21 cellular contexts compared by ENCODE assay signal in genomic region chr3:144257381-144257780, GRCh38.
DNase-seq lines count a peak whose midpoint lies in the region; FAIRE-seq and TF ChIP-seq lines count a peak whose summit lies in the region.
"Had no signal": no experiment of that assay in that cellular context is flagged by ENCODE, and none has a peak within 500 bp of the region (broad histone marks: within the 10 kb centered on the region; RNA-seq: fewer than 3 reads in every experiment).

No MANE protein-coding gene starts in this region.

- BruUV-seq in A673 (replicated peaks; lab: Mats Ljungman, UMichigan) = no TSS peak

- DNase-seq in A172 (ENCODE audit: low spot score) (peak; percentile 4), astrocyte (ENCODE audit: low read depth) (peak; percentile 25), fibroblast of lung (ENCODE audit: low read depth in 2 of 2) (peak in 1 of 2 donors; percentile 41), esophagus squamous epithelium (lab: John Stamatoyannopoulos, UW) (no peak), A673 (ENCODE audit: low spot score) (no peak)
- DNase-seq in activated naive CD4-positive, alpha-beta T cell treated with Interleukin-2 at 50 U/mL for 16 hours = no peak
- DNase-seq in activated CD8-positive, alpha-beta memory T cell treated with anti-CD3 and anti-CD28 coated beads, Interleukin-2, amount 50 U/mL, for 4 hours = no peak
- DNase-seq: 8988T; AML-193; CD4-positive, alpha-beta memory T cell; DMS153; DMS79 treated with DMSO at 0.1 percent for 48 hours; GF-D8; GOT3; H7; HFFc6 had no signal

- H3K27me3 ChIP-seq in KMS-11 (ENCODE audit: insufficient read depth, low read depth) (no peaks in the 10 kb centered on the region), astrocyte (ENCODE audit: insufficient read depth, low read length) (no peaks in the 10 kb centered on the region), fibroblast of lung (ENCODE audit: control insufficient read depth, insufficient read depth, low read length) (no peaks in the 10 kb centered on the region), esophagus squamous epithelium (no peaks in the 10 kb centered on the region), A673 (replicated peaks; ENCODE audit: insufficient read depth, low read depth, low read length, poor library complexity) (no peaks in the 10 kb centered on the region)

- no peak overlapping the region for H3K9ac ChIP-seq in KMS-11
- no peak overlapping the region for H3K9ac ChIP-seq in astrocyte (ENCODE audit: low read length)
- no peak overlapping the region for H3K9ac ChIP-seq in fibroblast of lung (ENCODE audit: insufficient read depth, low read length)
- H3K9ac ChIP-seq: BLaER1 had no signal

- TF ChIP-seq CTCF in KMS-11 (conservative IDR thresholded peaks at IDR 0.05; ENCODE audit: low read depth, low read length) (no peak), astrocyte (IDR thresholded peaks at IDR 0.05; ENCODE audit: insufficient read depth, low read depth, low read length) (no peak), fibroblast of lung (conservative IDR thresholded peaks at IDR 0.05 in 1 of 2, IDR thresholded peaks at IDR 0.05 in 1 of 2; ENCODE audit: low read depth in 1 of 2, low read length in 2 of 2) (no peak), esophagus squamous epithelium (IDR thresholded peaks at IDR 0.05) (no peak), A673 (conservative IDR thresholded peaks at IDR 0.05; ENCODE audit: low read depth, low read length) (no peak)

- H3K27ac Mint-ChIP-seq in astrocyte (ENCODE audit: unreplicated experiment) = no peak overlapping the region
- H3K27ac Mint-ChIP-seq: CD14-positive monocyte; CD4-positive, alpha-beta memory T cell; HFFc6 had no signal

- H3K4me3 ChIP-seq in KMS-11 (IDR thresholded peaks at IDR 0.05; ENCODE audit: insufficient read depth, low read depth, low read length) (no peak overlapping the region), astrocyte (ENCODE audit: insufficient read depth, low read depth, low read length) (no peak overlapping the region), fibroblast of lung (replicated peaks in 1 of 4; ENCODE audit: control extremely low read depth in 1 of 4, insufficient read depth in 1 of 4, low read depth in 3 of 4, low read length in 4 of 4) (no peak overlapping the region), esophagus squamous epithelium (no peak overlapping the region), A673 (ENCODE audit: low read depth, low read length, poor library complexity, severe bottlenecking) (no peak overlapping the region)
- H3K4me3 ChIP-seq: BLaER1 had no signal

- WGBS in esophagus squamous epithelium, 2 donors = 51 to 58% methylated on average over 2 of the region's 2 CpGs

- H3K36me3 Mint-ChIP-seq in astrocyte (ENCODE audit: low read depth, unreplicated experiment) = no peaks in the 10 kb centered on the region
- H3K36me3 Mint-ChIP-seq: CD14-positive monocyte; CD4-positive, alpha-beta memory T cell; IgD-negative memory B cell had no signal

- POLR2A ChIA-PET in A673 (lab: Charles Lee; ENCODE audit: low non-redundant PET) = no interaction called here

- H4K20me1 ChIP-seq in KMS-11 (ENCODE audit: insufficient read depth) = no peaks in the 10 kb centered on the region
- H4K20me1 ChIP-seq in astrocyte (ENCODE audit: insufficient read depth, low read length) = no peaks in the 10 kb centered on the region
- no peaks in the 10 kb centered on the region for H4K20me1 ChIP-seq in fibroblast of lung (ENCODE audit: control insufficient read depth, extremely low read depth, insufficient read depth, low read length)
- H4K20me1 ChIP-seq: BLaER1 had no signal

- H3K27ac ChIP-seq in KMS-11 (no peak overlapping the region), astrocyte (ENCODE audit: low read depth, low read length) (no peak overlapping the region), fibroblast of lung (ENCODE audit: insufficient read depth, low read length) (no peak overlapping the region), esophagus squamous epithelium (no peak overlapping the region), A673 (ENCODE audit: low read depth, low read length, poor library complexity, severe bottlenecking) (no peak overlapping the region)
- H3K27ac ChIP-seq: BLaER1 had no signal

- no peaks in the 10 kb centered on the region for H3K36me3 ChIP-seq in KMS-11 (ENCODE audit: insufficient read depth)
- no peaks in the 10 kb centered on the region for H3K36me3 ChIP-seq in astrocyte (ENCODE audit: insufficient read depth, low read length)
- no peaks in the 10 kb centered on the region for H3K36me3 ChIP-seq in fibroblast of lung (ENCODE audit: control insufficient read depth, insufficient read depth, low read length)
- no peaks in the 10 kb centered on the region for H3K36me3 ChIP-seq in esophagus squamous epithelium
- H3K36me3 ChIP-seq in A673 (ENCODE audit: insufficient read depth, low read length, poor library complexity, severe bottlenecking) = no peaks in the 10 kb centered on the region
- H3K36me3 ChIP-seq: BLaER1 had no signal

- H2AFZ ChIP-seq in KMS-11 (ENCODE audit: low read depth) (no peak overlapping the region), astrocyte (ENCODE audit: low read depth, low read length) (no peak overlapping the region), fibroblast of lung (ENCODE audit: low read length) (no peak overlapping the region)

- H3K9me3 Mint-ChIP-seq in astrocyte (ENCODE audit: unreplicated experiment) = no peaks in the 10 kb centered on the region

- peak overlapping the region; percentile 36; the same call in 1 of the 2 replicates for H3K4me2 ChIP-seq in KMS-11
- H3K4me2 ChIP-seq in astrocyte (ENCODE audit: low read length) = no peak overlapping the region
- peak overlapping the region; percentile 9 for H3K4me2 ChIP-seq in fibroblast of lung (ENCODE audit: extremely low read depth, insufficient read depth, low read length)
- H3K4me2 ChIP-seq: BLaER1 had no signal

- FAIRE-seq in astrocyte (lab: Jason Lieb, UNC) = no peak
- FAIRE-seq: HepG2 had no signal

- H3K4me1 ChIP-seq in KMS-11 (ENCODE audit: low read depth, poor library complexity, severe bottlenecking) (peaks cover 52% of the 10 kb centered on the region), astrocyte (ENCODE audit: insufficient read depth, low read length) (no peaks in the 10 kb centered on the region), fibroblast of lung (ENCODE audit: control insufficient read depth, extremely low read depth, insufficient read depth, low read length) (no peaks in the 10 kb centered on the region), esophagus squamous epithelium (no peaks in the 10 kb centered on the region), A673 (ENCODE audit: insufficient read depth, low read length, poor library complexity, severe bottlenecking) (peaks cover 17% of the 10 kb centered on the region)
- H3K4me1 ChIP-seq: BLaER1 had no signal

- H3K27me3 Mint-ChIP-seq in astrocyte (ENCODE audit: low read depth, unreplicated experiment) = peaks cover 3% of the 10 kb centered on the region

- TF ChIP-seq POLR2A in esophagus squamous epithelium (IDR thresholded peaks at IDR 0.05) = no peak

- no peak overlapping the region for H3K4me3 Mint-ChIP-seq in astrocyte (ENCODE audit: unreplicated experiment)
- H3K4me3 Mint-ChIP-seq: CD14-positive monocyte; CD4-positive, alpha-beta memory T cell; HFFc6; IgD-negative memory B cell had no signal

- no peaks in the 10 kb centered on the region for H3K79me2 ChIP-seq in KMS-11 (ENCODE audit: insufficient read depth, low read depth)
- H3K79me2 ChIP-seq in astrocyte (ENCODE audit: insufficient read depth, low read length) = no peaks in the 10 kb centered on the region
- H3K79me2 ChIP-seq in fibroblast of lung (ENCODE audit: control insufficient read depth, insufficient read depth, low read length) = no peaks in the 10 kb centered on the region

- peaks cover 2% of the 10 kb centered on the region for H3K4me1 Mint-ChIP-seq in astrocyte (ENCODE audit: low read depth, unreplicated experiment)
- H3K4me1 Mint-ChIP-seq: IgD-negative memory B cell had no signal

- intact Hi-C loops in esophagus squamous epithelium (cut with DNase I) (no loop called here), A673 (cut with micrococcal nuclease; ENCODE audit: unreplicated experiment) (loop anchor here (5.0 kb wide), 1 partner anchor 285 kb away; the partner anchor contains the start of gene DIPK2A)

- H3K9me3 ChIP-seq in astrocyte (ENCODE audit: insufficient read depth, low read depth, low read length) = no peaks in the 10 kb centered on the region
- no peaks in the 10 kb centered on the region for H3K9me3 ChIP-seq in fibroblast of lung (ENCODE audit: control insufficient read depth, insufficient read depth, low read depth, low read length)
- H3K9me3 ChIP-seq in esophagus squamous epithelium = no peaks in the 10 kb centered on the region
- no peaks in the 10 kb centered on the region for H3K9me3 ChIP-seq in A673 (ENCODE audit: low read depth, low read length, poor library complexity, severe bottlenecking)
- H3K9me3 ChIP-seq: BLaER1 had no signal

- CTCF ChIA-PET in A673 (lab: Charles Lee) = no interaction called here

Comparison
In these comparisons a context has a peak if more than half of its experiments do, and no peak if none do; other contexts are left out.
1. DNase-seq: peak in A172 (single experiment) and astrocyte (single experiment); none in activated naive CD4-positive, alpha-beta T cell treated with Interleukin-2 at 50 U/mL for 16 hours (single experiment), esophagus squamous epithelium (single experiment), A673 (single experiment) and activated CD8-positive, alpha-beta memory T cell treated with anti-CD3 and anti-CD28 coated beads, Interleukin-2, amount 50 U/mL, for 4 hours (single experiment).